Comparison of ENCODE assay signal across 1 cellular context in the genomic region with DNA sequence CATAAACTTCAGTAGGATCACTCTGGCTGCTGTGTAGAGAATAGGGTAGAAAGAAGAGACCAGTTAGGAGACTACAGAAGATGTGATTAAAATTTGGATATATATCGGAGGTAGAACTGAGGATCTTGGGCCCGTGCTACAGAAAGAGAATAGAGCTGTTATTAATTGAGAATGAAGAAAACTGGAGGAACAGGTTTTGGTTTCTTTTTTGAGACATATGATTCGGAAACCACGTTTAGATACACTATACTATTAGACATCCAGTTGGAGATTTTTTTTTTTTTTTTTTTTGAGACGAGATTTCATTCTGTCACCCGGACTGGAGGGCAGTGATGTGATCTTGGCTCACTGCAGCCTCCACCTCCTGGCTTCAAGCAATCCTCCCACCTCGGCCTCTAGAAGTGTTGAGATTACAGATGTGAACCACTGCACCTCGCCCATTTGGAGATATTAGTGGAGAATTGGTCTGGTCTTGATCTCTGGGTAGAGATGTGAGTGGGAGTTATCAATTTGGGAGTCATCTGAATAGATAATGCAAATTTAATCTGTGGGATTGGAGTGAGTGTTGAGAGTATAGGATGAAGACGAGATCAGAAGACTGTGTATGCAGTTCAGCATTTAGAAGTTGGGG.
TF ChIP-seq lines count a peak whose summit lies in the region.

No MANE protein-coding gene starts in this region.

TF ChIP-seq in HEK293T, 16 proteins besides CTCF, POLR2A, EP300 and RAD21 (continued from another document):
- TF ChIP-seq PKNOX1 (IDR thresholded peaks at IDR 0.05) (no peak), SP1 (IDR thresholded peaks at IDR 0.05) (no peak), LEF1 (IDR thresholded peaks at IDR 0.05; ENCODE audit: borderline replicate concordance) (no peak), ARNT (IDR thresholded peaks at IDR 0.05) (no peak), NFRKB (IDR thresholded peaks at IDR 0.05) (no peak), L3MBTL2 (conservative IDR thresholded peaks at IDR 0.05) (no peak), HDGF (IDR thresholded peaks at IDR 0.05; ENCODE audit: borderline replicate concordance) (no peak), SUZ12 (IDR thresholded peaks at IDR 0.05) (no peak), ZNF384 (IDR thresholded peaks at IDR 0.05) (no peak), FOXK2 (IDR thresholded peaks at IDR 0.05) (no peak), TARDBP (IDR thresholded peaks at IDR 0.05) (no peak), FOXA1 (IDR thresholded peaks at IDR 0.05) (no peak), CTBP1 (IDR thresholded peaks at IDR 0.05; ENCODE audit: borderline replicate concordance) (no peak)
